ENCODE assay signal across 15 cellular contexts in the genomic region with DNA sequence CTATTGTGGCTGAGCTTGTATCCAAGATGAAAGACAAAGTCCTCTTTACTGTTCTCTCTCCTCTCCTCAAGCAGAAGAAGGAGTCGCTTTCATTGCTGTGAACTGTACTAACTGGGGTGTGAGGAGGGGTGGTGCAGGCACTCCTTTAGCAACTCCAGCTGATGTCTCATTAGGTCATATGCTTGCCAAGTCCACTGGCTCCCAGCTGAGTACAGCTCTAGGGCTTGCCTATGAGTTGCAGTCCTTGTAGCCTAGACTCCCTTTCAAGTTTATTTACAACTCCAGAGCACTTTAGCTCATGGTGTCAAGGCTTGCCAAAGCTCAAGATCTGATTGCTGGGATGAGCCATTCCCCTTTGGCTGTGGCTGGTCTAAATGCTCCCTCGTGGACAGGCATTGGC. TPM values are rescaled to one million over a fixed set of nuclear protein-coding genes. Genes with fewer than 3 reads are reported as not detected.
DNase-seq lines count a peak whose midpoint lies in the region; ATAC-seq and TF ChIP-seq lines count a peak whose summit lies in the region.
"Had no signal": no experiment of that assay in that cellular context is flagged by ENCODE, and none has a peak within 500 bp of the region (broad histone marks: within the 10 kb centered on the region; RNA-seq: fewer than 3 reads in every experiment).

No MANE protein-coding gene starts in this region.

- H3K4me1 Mint-ChIP-seq in activated T-cell treated with anti-CD3 and anti-CD28 coated beads, Interleukin-2, amount 50 U/mL, for 24 hours (ENCODE audit: low read depth): no peaks in the 10 kb centered on the region

- H3K27ac ChIP-seq in GM23248 (no peak overlapping the region), Peyer's patch (no peak overlapping the region)
- H3K27ac ChIP-seq: A549, PC-9 had no signal

- H3K36me3 ChIP-seq in GM23248 (ENCODE audit: low read depth): no peaks in the 10 kb centered on the region
- H3K36me3 ChIP-seq in Peyer's patch: no peaks in the 10 kb centered on the region

- intact Hi-C loops in left ventricle myocardium superior (cut with micrococcal nuclease): no loop called here

- no peaks in the 10 kb centered on the region for H3K9me2 ChIP-seq in GM23248 (ENCODE audit: insufficient read depth)

- H3K27me3 Mint-ChIP-seq in activated T-cell treated with anti-CD3 and anti-CD28 coated beads, Interleukin-2, amount 50 U/mL, for 24 hours: no peaks in the 10 kb centered on the region

- H3K4me3 ChIP-seq in GM23248 (no peak overlapping the region), fibroblast of mammary gland (ENCODE audit: control insufficient read depth, low read depth, low read length) (no peak overlapping the region), skeletal muscle cell (ENCODE audit: low read depth, low read length) (no peak overlapping the region), Peyer's patch (no peak overlapping the region)
- H3K4me3 ChIP-seq: A549, PC-9 had no signal

- H3K27me3 ChIP-seq in GM23248 (replicated peaks; ENCODE audit: insufficient read depth) (0 out of 2 replicates have a peak, but pooled peaks cover 6% of the 10 kb centered on the region), Peyer's patch (no peaks in the 10 kb centered on the region)

- TF ChIP-seq POLR2A in Peyer's patch (IDR thresholded peaks at IDR 0.05): no peak

- H3K9ac ChIP-seq in GM23248: no peak overlapping the region

- H3K79me2 ChIP-seq in GM23248 (ENCODE audit: insufficient read depth): no peaks in the 10 kb centered on the region

- WGBS in GM23248 (ENCODE audit: low coverage in 1 of 2, low lambda C conversion rate in 2 of 2, missing lambda C conversion rate in 2 of 2), 2 experiments: 0 to 10% methylated on average over 2 of the region's 2 CpGs

- no peak overlapping the region for H3K27ac Mint-ChIP-seq in activated T-cell treated with anti-CD3 and anti-CD28 coated beads, Interleukin-2, amount 50 U/mL, for 24 hours

- no peaks in the 10 kb centered on the region for H3K4me1 ChIP-seq in GM23248 (ENCODE audit: insufficient read depth)
- H3K4me1 ChIP-seq in Peyer's patch: no peaks in the 10 kb centered on the region
- H3K4me1 ChIP-seq: A549 had no signal

- no peaks in the 10 kb centered on the region for H4K20me1 ChIP-seq in GM23248 (ENCODE audit: insufficient read depth)

- no peak overlapping the region for H3K4me3 Mint-ChIP-seq in activated T-cell treated with anti-CD3 and anti-CD28 coated beads, Interleukin-2, amount 50 U/mL, for 24 hours

- no peak overlapping the region for H2AFZ ChIP-seq in GM23248
- H2AFZ ChIP-seq: PC-9 had no signal

- H3F3A ChIP-seq in GM23248 (ENCODE audit: insufficient read depth): no peaks in the 10 kb centered on the region

- in situ Hi-C loops in GM23248 (cut with MboI): no loop called here

- peak; percentile 82 for ATAC-seq in left ventricle myocardium superior
- ATAC-seq: A549 had no signal

- TF ChIP-seq CTCF in fibroblast of mammary gland (conservative IDR thresholded peaks at IDR 0.05; ENCODE audit: control insufficient read depth, insufficient read depth, low read depth, low read length): no peak
- no peak for TF ChIP-seq CTCF in Peyer's patch (IDR thresholded peaks at IDR 0.05)

- no peaks in the 10 kb centered on the region for H3K9me3 ChIP-seq in GM23248 (ENCODE audit: low read depth)
- no peaks in the 10 kb centered on the region for H3K9me3 ChIP-seq in Peyer's patch
- H3K9me3 ChIP-seq: A549 had no signal

- peaks cover 7% of the 10 kb centered on the region for H3K9me3 Mint-ChIP-seq in activated T-cell treated with anti-CD3 and anti-CD28 coated beads, Interleukin-2, amount 50 U/mL, for 24 hours

- H3K4me2 ChIP-seq in GM23248 (ENCODE audit: unreplicated experiment): no peak overlapping the region
- H3K4me2 ChIP-seq: A549, PC-9 had no signal

- peak; percentile 18 for DNase-seq in GM23248
- DNase-seq in fibroblast of mammary gland (ENCODE audit: low read depth): peak; percentile 19
- DNase-seq in left ventricle myocardium superior: no peak
- DNase-seq in skeletal muscle cell (ENCODE audit: low read depth): peak; percentile 8
- DNase-seq in Peyer's patch: no peak
- no peak for DNase-seq in stimulated activated CD4-positive, alpha-beta T cell treated with anti-CD3 and anti-CD28 coated beads, Interleukin-2, amount 100 ng/mL, for 48 hours
- no peak for DNase-seq in activated T-cell treated with anti-CD3 and anti-CD28 coated beads, Interleukin-2, amount 50 U/mL, for 24 hours
- DNase-seq: AML-193, DMS53, KBM-7, NCI-H1092, NCI-H2227 treated with DMSO at 0.1 percent for 48 hours, NCI-H526 treated with DMSO at 0.1 percent for 48 hours, PC-9 had no signal

- H3K36me3 Mint-ChIP-seq in activated T-cell treated with anti-CD3 and anti-CD28 coated beads, Interleukin-2, amount 50 U/mL, for 24 hours (ENCODE audit: low read depth): no peaks in the 10 kb centered on the region

RNA-seq across cellular contexts. Expression of a gene that starts 55.1 kb away (rescaled TPM):
- 0.25 and 1.3 TPM in 2 replicates for total RNA-seq in GM23248 (2014; rRNA removed; shearing (Covaris generic))
- polyA plus RNA-seq in GM23248 (2016; fragmentation: Nextera tagmentation; extraction: Ambion mirVana): 0.81 and 1.0 TPM in 2 replicates
- total RNA-seq in left ventricle myocardium superior (9.8 TPM), Peyer's patch (1 to 10 TPM in 3 of 4 donors, under 1 TPM in 1; 0.83 to 1.9 (median 1.7) TPM)

Comparison
In these comparisons a context has a peak if more than half of its experiments do, and no peak if none do; other contexts are left out.
1. DNase-seq: peak in GM23248 (single experiment), fibroblast of mammary gland (single experiment) and skeletal muscle cell (single experiment); none in left ventricle myocardium superior (single experiment), Peyer's patch (0 of 3), stimulated activated CD4-positive, alpha-beta T cell treated with anti-CD3 and anti-CD28 coated beads, Interleukin-2, amount 100 ng/mL, for 48 hours (0 of 2) and activated T-cell treated with anti-CD3 and anti-CD28 coated beads, Interleukin-2, amount 50 U/mL, for 24 hours (single experiment).